In the genomic region with DNA sequence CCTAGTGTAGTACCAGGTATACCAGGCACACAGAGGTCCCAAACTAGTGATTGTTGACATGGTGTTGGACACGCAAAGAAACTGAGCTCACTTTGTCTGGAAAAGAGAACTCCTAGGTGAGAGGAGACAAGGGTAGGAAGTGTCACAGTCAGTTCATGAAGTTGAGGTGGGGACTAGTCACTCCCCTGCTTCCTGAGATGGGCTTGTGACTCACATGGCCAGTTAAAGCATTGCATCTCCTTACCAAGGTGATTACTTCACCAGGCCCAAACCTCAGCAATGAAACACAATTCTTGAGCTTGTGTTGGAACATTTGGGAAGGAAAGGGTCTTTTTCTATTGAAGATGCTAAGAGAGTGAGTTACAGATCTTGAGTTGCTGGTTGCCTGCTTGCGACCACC, we compare ENCODE assay signal across 23 cellular contexts. TPM values are rescaled to one million over a fixed set of nuclear protein-coding genes. Genes with fewer than 3 reads are reported as not detected.
DNase-seq lines count a peak whose midpoint lies in the region; ATAC-seq and TF ChIP-seq lines count a peak whose summit lies in the region.
"Had no signal": no experiment of that assay in that cellular context is flagged by ENCODE, and none has a peak within 500 bp of the region (broad histone marks: within the 10 kb centered on the region; RNA-seq: fewer than 3 reads in every experiment).

No MANE protein-coding gene starts in this region.

- H3K4me2 ChIP-seq in GM23248 (ENCODE audit: unreplicated experiment), result no peak overlapping the region
- H3K4me2 ChIP-seq: GM23338, PC-9 had no signal

- H3K4me3 ChIP-seq in GM23248 (no peak overlapping the region), epithelial cell of esophagus (ENCODE audit: low read length) (no peak overlapping the region)
- H3K4me3 ChIP-seq: GM23338, PC-9 had no signal

- no peak overlapping the region for H3K27ac ChIP-seq in GM23248
- H3K27ac ChIP-seq: PC-9, RWPE1 had no signal

- H3K27me3 Mint-ChIP-seq in activated CD8-positive, alpha-beta memory T cell treated with anti-CD3 and anti-CD28 coated beads, Interleukin-2, amount 10 ng/mL, durations not matched to agents 7 days and 5 days, result no peaks in the 10 kb centered on the region
- H3K27me3 Mint-ChIP-seq: CD4-positive, CD25-positive, alpha-beta regulatory T cell; IgD-negative memory B cell had no signal

- 95 to 100% methylated on average over 2 of the region's 2 CpGs for WGBS in GM23248 (ENCODE audit: low coverage in 1 of 2, low lambda C conversion rate in 2 of 2, missing lambda C conversion rate in 2 of 2), 2 experiments

- TF ChIP-seq CTCF in epithelial cell of esophagus (IDR thresholded peaks at IDR 0.05; ENCODE audit: insufficient read depth, low read depth, low read length, missing control alignments), result no peak

- H3K9me2 ChIP-seq in GM23248 (ENCODE audit: insufficient read depth), result no peaks in the 10 kb centered on the region

- no peaks in the 10 kb centered on the region for H3K36me3 Mint-ChIP-seq in activated CD8-positive, alpha-beta memory T cell treated with anti-CD3 and anti-CD28 coated beads, Interleukin-2, amount 10 ng/mL, durations not matched to agents 7 days and 5 days
- H3K36me3 Mint-ChIP-seq: IgD-negative memory B cell had no signal

- H3K27ac Mint-ChIP-seq in activated CD8-positive, alpha-beta memory T cell treated with anti-CD3 and anti-CD28 coated beads, Interleukin-2, amount 10 ng/mL, durations not matched to agents 7 days and 5 days, result no peak overlapping the region
- H3K27ac Mint-ChIP-seq: B cell; CD4-positive, CD25-positive, alpha-beta regulatory T cell; GM23338; IgD-negative memory B cell had no signal

- peaks cover 7% of the 10 kb centered on the region for H3K4me1 Mint-ChIP-seq in activated CD8-positive, alpha-beta memory T cell treated with anti-CD3 and anti-CD28 coated beads, Interleukin-2, amount 10 ng/mL, durations not matched to agents 7 days and 5 days
- H3K4me1 Mint-ChIP-seq: B cell had no signal

- no peaks in the 10 kb centered on the region for H3K9me3 Mint-ChIP-seq in activated CD8-positive, alpha-beta memory T cell treated with anti-CD3 and anti-CD28 coated beads, Interleukin-2, amount 10 ng/mL, durations not matched to agents 7 days and 5 days (ENCODE audit: low read depth)
- H3K9me3 Mint-ChIP-seq: CD4-positive, CD25-positive, alpha-beta regulatory T cell; GM23338 had no signal

- H3K36me3 ChIP-seq in GM23248 (ENCODE audit: low read depth), result no peaks in the 10 kb centered on the region

- H3K4me3 Mint-ChIP-seq in activated CD8-positive, alpha-beta memory T cell treated with anti-CD3 and anti-CD28 coated beads, Interleukin-2, amount 10 ng/mL, durations not matched to agents 7 days and 5 days, result no peak overlapping the region
- H3K4me3 Mint-ChIP-seq: B cell; CD4-positive, CD25-positive, alpha-beta regulatory T cell; GM23338; IgD-negative memory B cell had no signal

- no peak overlapping the region for H3K9ac ChIP-seq in GM23248

- H3K79me2 ChIP-seq in GM23248 (ENCODE audit: insufficient read depth), result no peaks in the 10 kb centered on the region

- ATAC-seq in activated CD8-positive, alpha-beta memory T cell treated with anti-CD3 and anti-CD28 coated beads, Interleukin-2, amount 10 ng/mL, durations not matched to agents 7 days and 5 days, result peak; percentile 42
- no peak for ATAC-seq in GM18511 (IDR thresholded peaks at IDR 0.05; ENCODE audit: unreplicated experiment)
- ATAC-seq: GM23338 had no signal

- no peaks in the 10 kb centered on the region for H3K4me1 ChIP-seq in GM23248 (ENCODE audit: insufficient read depth)

- H2AFZ ChIP-seq in GM23248, result no peak overlapping the region
- H2AFZ ChIP-seq: GM23338, PC-9 had no signal

- H3F3A ChIP-seq in GM23248 (ENCODE audit: insufficient read depth), result no peaks in the 10 kb centered on the region

- no peak for DNase-seq in activated CD8-positive, alpha-beta memory T cell treated with anti-CD3 and anti-CD28 coated beads, Interleukin-2, amount 10 ng/mL, durations not matched to agents 7 days and 5 days
- DNase-seq in activated CD8-positive, alpha-beta memory T cell treated with anti-CD3 and anti-CD28 coated beads, Interleukin-2, amount 50 U/mL, for 48 hours, result no peak
- peak; percentile 20 for DNase-seq in GM23248
- DNase-seq in SKM-1 (lab: John Stamatoyannopoulos, UW; ENCODE audit: unreplicated experiment), result peak; percentile 12
- peak; percentile 36 for DNase-seq in epithelial cell of esophagus (ENCODE audit: low read depth)
- DNase-seq in NCI-H146 (lab: John Stamatoyannopoulos, UW), result no peak
- DNase-seq in NCI-H2227 treated with DMSO at 0.1 percent for 48 hours (lab: John Stamatoyannopoulos, UW), result no peak
- DNase-seq: COR-L47, GDM1, HCEC 1CT, Kasumi-1, MV-4-11, NCI-H1417 treated with DMSO at 0.1 percent for 48 hours, NCI-H1930, NCI-H526, PC-9, SIG-M5 had no signal

- CTCF ChIA-PET in activated CD8-positive, alpha-beta memory T cell treated with anti-CD3 and anti-CD28 coated beads, Interleukin-2, amount 10 ng/mL, durations not matched to agents 7 days and 5 days (lab: Charles Lee), result no interaction called here

- in situ Hi-C loops in GM23248 (cut with MboI), result no loop called here

- no peaks in the 10 kb centered on the region for H3K27me3 ChIP-seq in GM23248 (replicated peaks; ENCODE audit: insufficient read depth)

- H4K20me1 ChIP-seq in GM23248 (ENCODE audit: insufficient read depth), result no peaks in the 10 kb centered on the region

- no peaks in the 10 kb centered on the region for H3K9me3 ChIP-seq in GM23248 (ENCODE audit: low read depth)

RNA-seq across cellular contexts. Expression of gene RAD18, which starts 49.2 kb away (rescaled TPM):
- 10 to 100 TPM; 35.4 to 37.6 TPM for total RNA-seq in activated CD8-positive, alpha-beta memory T cell treated with anti-CD3 and anti-CD28 coated beads, Interleukin-2, amount 10 ng/mL, durations not matched to agents 7 days and 5 days
- 14.3 and 26.6 TPM in 2 replicates for total RNA-seq in GM23248 (2014; rRNA removed; shearing (Covaris generic))
- 17.5 and 17.7 TPM in 2 replicates for polyA plus RNA-seq in GM23248 (2016; fragmentation: Nextera tagmentation; extraction: Ambion mirVana)

Comparison
In these comparisons a context has a peak if more than half of its experiments do, and no peak if none do; other contexts are left out.
1. DNase-seq: peak in GM23248 (single experiment), SKM-1 (single experiment) and epithelial cell of esophagus (single experiment); none in activated CD8-positive, alpha-beta memory T cell treated with anti-CD3 and anti-CD28 coated beads, Interleukin-2, amount 10 ng/mL, durations not matched to agents 7 days and 5 days (single experiment), activated CD8-positive, alpha-beta memory T cell treated with anti-CD3 and anti-CD28 coated beads, Interleukin-2, amount 50 U/mL, for 48 hours (single experiment), NCI-H146 (single experiment) and NCI-H2227 treated with DMSO at 0.1 percent for 48 hours (single experiment).